Comparison of ENCODE assay signal across 11 cellular contexts in the genomic region with DNA sequence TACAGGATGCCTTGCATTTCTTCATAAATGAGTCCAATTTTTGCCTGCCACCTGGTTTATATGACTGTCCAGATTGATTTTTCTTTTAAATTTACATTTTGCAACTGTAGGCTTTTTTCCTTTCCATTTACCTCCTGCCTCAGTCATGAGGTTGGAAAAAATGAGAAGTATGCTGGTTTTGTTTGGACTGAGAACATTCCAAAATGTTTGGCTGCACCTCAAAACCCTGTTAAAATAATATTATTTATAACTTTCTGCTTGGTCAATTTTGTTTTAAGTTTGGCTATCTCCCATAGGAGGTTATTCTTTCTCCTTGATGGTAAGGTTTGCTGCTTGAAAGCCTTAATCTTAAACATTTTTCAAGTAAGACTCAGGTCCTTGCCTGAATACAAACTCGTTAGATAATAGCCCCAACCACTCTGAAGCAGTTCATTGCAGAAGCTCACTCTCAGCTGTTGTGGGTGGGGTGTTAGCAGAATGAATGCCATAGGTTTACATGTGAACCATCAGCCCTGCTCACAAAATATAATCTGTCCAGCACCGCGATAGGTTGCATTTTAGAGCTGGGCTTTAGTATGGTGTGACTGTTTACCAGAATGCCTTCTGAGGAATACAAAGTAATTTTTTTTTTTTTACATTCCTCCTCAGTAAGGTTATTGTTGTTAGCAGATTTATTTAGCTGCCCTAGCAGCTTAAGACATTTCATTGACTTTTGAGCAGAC.
DNase-seq lines count a peak whose midpoint lies in the region; ATAC-seq and TF ChIP-seq lines count a peak whose summit lies in the region.
"Had no signal": no experiment of that assay in that cellular context is flagged by ENCODE, and none has a peak within 500 bp of the region (broad histone marks: within the 10 kb centered on the region; RNA-seq: fewer than 3 reads in every experiment).

No MANE protein-coding gene starts in this region.

- intact Hi-C loops in adrenal gland (cut with DNase I): no loop called here

- no peak for TF ChIP-seq POLR2A in adrenal gland (IDR thresholded peaks at IDR 0.05)

- ATAC-seq in GM21447 (IDR thresholded peaks at IDR 0.05; ENCODE audit: unreplicated experiment) (no peak), GM21786 (IDR thresholded peaks at IDR 0.05; ENCODE audit: unreplicated experiment) (no peak), HG03175 (IDR thresholded peaks at IDR 0.05; ENCODE audit: unreplicated experiment) (no peak)

- DNase-seq in BJ (ENCODE audit: low read depth) (peak; percentile 72), adrenal gland (no peak), glutamatergic neuron (no peak), progenitor cell of endocrine pancreas (ENCODE audit: low spot score, unreplicated experiment) (no peak)
- DNase-seq in stimulated activated CD4-positive, alpha-beta T cell treated with anti-CD3 and anti-CD28 coated beads, Interleukin-15, amount 100 ng/mL, for 24 hours: no peak
- DNase-seq: DMS 273 treated with DMSO at 0.1 percent for 48 hours, SHP77 treated with DMSO at 0.1 percent for 48 hours had no signal

- peaks cover 23 to 28% of the 10 kb centered on the region in 2 donors for H3K4me1 ChIP-seq in adrenal gland (replicated peaks in 1 of 2)

- H3K9me3 Mint-ChIP-seq in glutamatergic neuron (ENCODE audit: unreplicated experiment) (peaks cover under 1% of the 10 kb centered on the region), progenitor cell of endocrine pancreas (ENCODE audit: low read depth) (peaks cover 2% of the 10 kb centered on the region)

- POLR2A ChIA-PET in BJ (lab: Charles Lee): interaction anchor here (0.6 to 0.7 kb wide), 3 partner anchors 24 to 64 kb away, joined by 3 to 5 read pairs (median 4); no protein-coding TSS in a partner anchor

- H3K27ac ChIP-seq in adrenal gland: peak overlapping the region in 4 of 5 donors; percentile 63 to 83 (median 72)

- no peaks in the 10 kb centered on the region for H3K9me3 ChIP-seq in adrenal gland (replicated peaks in 1 of 3)

- no peaks in the 10 kb centered on the region for H3K36me3 ChIP-seq in BJ (ENCODE audit: control insufficient read depth, insufficient read depth, low read length)
- no peaks in the 10 kb centered on the region for H3K36me3 ChIP-seq in adrenal gland (replicated peaks in 1 of 2)

- no peaks in the 10 kb centered on the region for H3K27me3 Mint-ChIP-seq in glutamatergic neuron (ENCODE audit: unreplicated experiment)
- H3K27me3 Mint-ChIP-seq in progenitor cell of endocrine pancreas: no peaks in the 10 kb centered on the region

- peak overlapping the region; percentile 83 for H3K27ac Mint-ChIP-seq in glutamatergic neuron (ENCODE audit: unreplicated experiment)
- H3K27ac Mint-ChIP-seq in progenitor cell of endocrine pancreas: peak overlapping the region; percentile 7
- H3K27ac Mint-ChIP-seq: activated T-helper 1 cell treated with anti-CD3 and anti-CD28 coated beads, Interleukin-12 subunit alpha, Interleukin-12 subunit beta, Interleukin-2, Interleukin-4 antibody, amounts not matched to agents 30 ng/mL and 10 ng/mL and 1 ng/mL, durations not matched to agents 14 hours and 24 hours and 36 hours had no signal

- CTCF ChIA-PET in BJ (lab: Yijun Ruan, JAX): interaction anchor here (0.6 to 1.7 kb wide), 4 partner anchors 13 to 1050 kb away, joined by 3 to 6 read pairs (median 3); no protein-coding TSS in a partner anchor

- H3K36me3 Mint-ChIP-seq in glutamatergic neuron (ENCODE audit: unreplicated experiment): peaks cover 2% of the 10 kb centered on the region
- H3K36me3 Mint-ChIP-seq in progenitor cell of endocrine pancreas (ENCODE audit: insufficient read depth): peaks cover under 1% of the 10 kb centered on the region

- 51 to 70% (median 57%) methylated on average over 3 of the region's 3 CpGs for WGBS in adrenal gland, 4 donors

- H3K4me3 ChIP-seq in BJ (ENCODE audit: low read depth, low read length): no peak overlapping the region
- H3K4me3 ChIP-seq in adrenal gland: no peak overlapping the region

- H3K27me3 ChIP-seq in BJ (ENCODE audit: control insufficient read depth, insufficient read depth, low read length): no peaks in the 10 kb centered on the region
- H3K27me3 ChIP-seq in adrenal gland: no peaks in the 10 kb centered on the region

- H3K4me1 Mint-ChIP-seq in glutamatergic neuron (ENCODE audit: low read depth, unreplicated experiment): peaks cover 12% of the 10 kb centered on the region
- peaks cover 13% of the 10 kb centered on the region for H3K4me1 Mint-ChIP-seq in progenitor cell of endocrine pancreas (ENCODE audit: low read depth)

- H3K4me3 Mint-ChIP-seq in glutamatergic neuron (ENCODE audit: unreplicated experiment): peak overlapping the region; percentile 18
- H3K4me3 Mint-ChIP-seq in progenitor cell of endocrine pancreas (ENCODE audit: low read depth): no peak overlapping the region
- H3K4me3 Mint-ChIP-seq: activated T-helper 1 cell treated with anti-CD3 and anti-CD28 coated beads, Interleukin-12 subunit alpha, Interleukin-12 subunit beta, Interleukin-2, Interleukin-4 antibody, amounts not matched to agents 30 ng/mL and 10 ng/mL and 1 ng/mL, durations not matched to agents 14 hours and 24 hours and 36 hours had no signal

- no peak for TF ChIP-seq CTCF in BJ (IDR thresholded peaks at IDR 0.05; ENCODE audit: insufficient read depth, low read depth, low read length)
- no peak for TF ChIP-seq CTCF in adrenal gland (IDR thresholded peaks at IDR 0.05)
- TF ChIP-seq CTCF in glutamatergic neuron (IDR thresholded peaks at IDR 0.05; ENCODE audit: partially characterized antibody, unreplicated experiment): no peak
- TF ChIP-seq CTCF in progenitor cell of endocrine pancreas (IDR thresholded peaks at IDR 0.05; ENCODE audit: unreplicated experiment): no peak
